17 cellular contexts compared by ENCODE assay signal in genomic region chr2:238835726-238836301, GRCh38. TPM values are rescaled to one million over a fixed set of nuclear protein-coding genes. Genes with fewer than 3 reads are reported as not detected.
DNase-seq lines count a peak whose midpoint lies in the region; ATAC-seq and TF ChIP-seq lines count a peak whose summit lies in the region.
"Had no signal": no experiment of that assay in that cellular context is flagged by ENCODE, and none has a peak within 500 bp of the region (broad histone marks: within the 10 kb centered on the region; RNA-seq: fewer than 3 reads in every experiment).

No MANE protein-coding gene starts in this region.

- H3K27me3 ChIP-seq in OCI-LY1 (ENCODE audit: insufficient read depth, low read length): no peaks in the 10 kb centered on the region

- TF ChIP-seq CTCF in GM12864 (IDR thresholded peaks at IDR 0.05; ENCODE audit: low read depth, low read length, missing control alignments) (peak; percentile 32), OCI-LY1 (IDR thresholded peaks at IDR 0.05; ENCODE audit: low read length) (peak; percentile 8; the same call in 1 of the 2 replicates), epithelial cell of esophagus (IDR thresholded peaks at IDR 0.05; ENCODE audit: insufficient read depth, low read depth, low read length, missing control alignments) (peak; percentile 5), progenitor cell of endocrine pancreas (IDR thresholded peaks at IDR 0.05; ENCODE audit: unreplicated experiment) (peak; percentile 37)

- H3K4me3 Mint-ChIP-seq in progenitor cell of endocrine pancreas (ENCODE audit: low read depth): no peak overlapping the region

- no peaks in the 10 kb centered on the region for H4K20me1 ChIP-seq in OCI-LY1 (ENCODE audit: insufficient read depth, low read length)

- no peak overlapping the region for H3K27ac ChIP-seq in OCI-LY1 (ENCODE audit: low read depth, low read length, poor library complexity, severe bottlenecking)
- H3K27ac ChIP-seq: breast epithelium, heart left ventricle, RWPE1, thoracic aorta had no signal

- H3K27ac Mint-ChIP-seq in progenitor cell of endocrine pancreas: no peak overlapping the region

- no peak overlapping the region for H3K9ac ChIP-seq in OCI-LY1 (ENCODE audit: low read length)

- H3K36me3 ChIP-seq in OCI-LY1 (ENCODE audit: insufficient read depth, low read length): no peaks in the 10 kb centered on the region
- H3K36me3 ChIP-seq: breast epithelium, HAP-1, heart left ventricle, thoracic aorta had no signal

- no peaks in the 10 kb centered on the region for H3K4me1 ChIP-seq in OCI-LY1 (ENCODE audit: insufficient read depth, low read length, severe bottlenecking)
- H3K4me1 ChIP-seq: breast epithelium, heart left ventricle had no signal

- H3K4me3 ChIP-seq in GM12864 (ENCODE audit: low read depth, low read length) (no peak overlapping the region), OCI-LY1 (ENCODE audit: low read depth, low read length, poor library complexity, severe bottlenecking) (no peak overlapping the region), epithelial cell of esophagus (ENCODE audit: low read length) (no peak overlapping the region)
- H3K4me3 ChIP-seq: breast epithelium, HAP-1, heart left ventricle, thoracic aorta had no signal

- DNase-seq in GM12864 (ENCODE audit: low read depth) (no peak), epithelial cell of esophagus (ENCODE audit: low read depth) (no peak), progenitor cell of endocrine pancreas (ENCODE audit: low spot score, unreplicated experiment) (no peak), cerebellum (ENCODE audit: low spot score) (no peak)
- DNase-seq: activated CD4-positive, alpha-beta T cell treated with anti-CD3 and anti-CD28 coated beads for 1 hour; activated naive CD4-positive, alpha-beta T cell treated with anti-CD3 and anti-CD28 coated beads, Interleukin-2, amount 50 U/mL, for 16 hours; GF-D8; left colon had no signal

- no peaks in the 10 kb centered on the region for H3K9me3 Mint-ChIP-seq in progenitor cell of endocrine pancreas (ENCODE audit: low read depth)

- ATAC-seq in GM19023 (IDR thresholded peaks at IDR 0.05; ENCODE audit: unreplicated experiment) (no peak), GM21526 (IDR thresholded peaks at IDR 0.05; ENCODE audit: low FRiP score, unreplicated experiment) (no peak)
- ATAC-seq: heart left ventricle, left colon had no signal

- no peaks in the 10 kb centered on the region for H3F3A ChIP-seq in OCI-LY1 (ENCODE audit: insufficient read depth, low read length)

- H3K9me2 ChIP-seq in OCI-LY1 (ENCODE audit: low read depth, low read length): no peaks in the 10 kb centered on the region

- no peak overlapping the region for H2AFZ ChIP-seq in OCI-LY1 (ENCODE audit: low read length)

- no peaks in the 10 kb centered on the region for H3K36me3 Mint-ChIP-seq in progenitor cell of endocrine pancreas (ENCODE audit: insufficient read depth)

- H3K4me1 Mint-ChIP-seq in progenitor cell of endocrine pancreas (ENCODE audit: low read depth): no peaks in the 10 kb centered on the region

- no peaks in the 10 kb centered on the region for H3K79me2 ChIP-seq in OCI-LY1 (ENCODE audit: insufficient read depth, low read length)

- H3K9me3 ChIP-seq in OCI-LY1 (ENCODE audit: low read length): no peaks in the 10 kb centered on the region
- H3K9me3 ChIP-seq: HAP-1, thoracic aorta had no signal

- H3K27me3 Mint-ChIP-seq in progenitor cell of endocrine pancreas: peaks cover 85% of the 10 kb centered on the region

- H3K4me2 ChIP-seq in OCI-LY1 (ENCODE audit: low read length): no peak overlapping the region

RNA-seq across cellular contexts. Expression of gene TWIST2, which starts 12.1 kb away (rescaled TPM):
- total RNA-seq in progenitor cell of endocrine pancreas (not detected in 2 replicates), cerebellum (1.3 TPM)
- total RNA-seq: T-helper 1 cell treated with Interleukin-12 subunit alpha and Interleukin-12 subunit beta and Interleukin-4 antibody, amounts not matched to agents 30 ng/mL and 1 ng/mL, for 36 hours had no signal
